ENCODE assay signal across 12 cellular contexts in genomic region chr17:43341705-43342600, GRCh38. TPM values are rescaled to one million over a fixed set of nuclear protein-coding genes. Genes with fewer than 3 reads are reported as not detected.
DNase-seq lines count a peak whose midpoint lies in the region; ATAC-seq, FAIRE-seq and TF ChIP-seq lines count a peak whose summit lies in the region.
"Had no signal": no experiment of that assay in that cellular context is flagged by ENCODE, and none has a peak within 500 bp of the region (broad histone marks: within the 10 kb centered on the region; RNA-seq: fewer than 3 reads in every experiment).

No MANE protein-coding gene starts in this region.

- H3K36me3 ChIP-seq in BLaER1 (0 out of 2 replicates have a peak, but pooled peaks cover under 1% of the 10 kb centered on the region), HEK293 (ENCODE audit: control insufficient read depth in 2 of 2, insufficient read depth in 1 of 2, low read length in 2 of 2) (peaks cover 0 to 5% of the 10 kb centered on the region in 2 experiments; a peak in 1 of 3 replicates), astrocyte (ENCODE audit: insufficient read depth, low read length) (no peaks in the 10 kb centered on the region), tibial nerve (no peaks in the 10 kb centered on the region)
- H3K36me3 ChIP-seq: ovary had no signal

- H3K4me3 Mint-ChIP-seq in astrocyte (ENCODE audit: unreplicated experiment) = no peak overlapping the region
- no peak overlapping the region for H3K4me3 Mint-ChIP-seq in glutamatergic neuron (ENCODE audit: unreplicated experiment)

- peaks cover 11% of the 10 kb centered on the region; the same call in 1 of the 2 replicates for H3K4me1 ChIP-seq in BLaER1
- H3K4me1 ChIP-seq in HEK293 (ENCODE audit: control insufficient read depth, insufficient read depth, low read length) = 0 out of 2 replicates have a peak, but pooled peaks cover 3% of the 10 kb centered on the region
- H3K4me1 ChIP-seq in astrocyte (ENCODE audit: insufficient read depth, low read length) = peaks cover 19% of the 10 kb centered on the region
- peaks cover 0 to 20% (median 0%) of the 10 kb centered on the region in 4 donors for H3K4me1 ChIP-seq in tibial nerve

- H3K4me2 ChIP-seq in BLaER1 = no peak overlapping the region
- H3K4me2 ChIP-seq in astrocyte (ENCODE audit: low read length) = peak overlapping the region; percentile 67

- H4K20me1 ChIP-seq in BLaER1 = no peaks in the 10 kb centered on the region
- peaks cover 32% of the 10 kb centered on the region for H4K20me1 ChIP-seq in astrocyte (ENCODE audit: insufficient read depth, low read length)

- H3K27ac ChIP-seq in BLaER1 = no peak overlapping the region
- H3K27ac ChIP-seq in HEK293 (ENCODE audit: extremely low read depth, low read depth, low read length) = no peak overlapping the region
- H3K27ac ChIP-seq in astrocyte (ENCODE audit: low read depth, low read length) = peak overlapping the region; percentile 38
- no peak overlapping the region for H3K27ac ChIP-seq in tibial nerve

- H3K27ac Mint-ChIP-seq in astrocyte (ENCODE audit: unreplicated experiment) = no peak overlapping the region
- no peak overlapping the region for H3K27ac Mint-ChIP-seq in glutamatergic neuron (ENCODE audit: unreplicated experiment)

- no peaks in the 10 kb centered on the region for H3K27me3 Mint-ChIP-seq in astrocyte (ENCODE audit: low read depth, unreplicated experiment)
- peaks cover under 1% of the 10 kb centered on the region for H3K27me3 Mint-ChIP-seq in glutamatergic neuron (ENCODE audit: unreplicated experiment)

- peaks cover 10% of the 10 kb centered on the region for H3K4me1 Mint-ChIP-seq in astrocyte (ENCODE audit: low read depth, unreplicated experiment)
- no peaks in the 10 kb centered on the region for H3K4me1 Mint-ChIP-seq in glutamatergic neuron (ENCODE audit: low read depth, unreplicated experiment)

- peaks cover 7% of the 10 kb centered on the region for H3K79me2 ChIP-seq in astrocyte (ENCODE audit: insufficient read depth, low read length)

- peak overlapping the region; percentile 21; the same call in 1 of the 2 replicates for H3K9ac ChIP-seq in BLaER1
- no peak overlapping the region for H3K9ac ChIP-seq in astrocyte (ENCODE audit: low read length)

- CTCF ChIA-PET in HEK293 (lab: Yijun Ruan, JAX) = interaction anchor here (0.7 to 2.1 kb wide), 6 partner anchors 8 to 479 kb away, joined by 3 to 11 read pairs (median 4); partner anchors contain the start of gene DHX8

- FAIRE-seq in astrocyte (lab: Jason Lieb, UNC) = no peak
- FAIRE-seq: G401.6 had no signal

- no peak overlapping the region for H2AFZ ChIP-seq in astrocyte (ENCODE audit: low read depth, low read length)

- TF ChIP-seq CTCF in HEK293 (tag by site-specific recombination; IDR thresholded peaks at IDR 0.05) (no peak), astrocyte (IDR thresholded peaks at IDR 0.05; ENCODE audit: insufficient read depth, low read depth, low read length) (no peak), glutamatergic neuron (IDR thresholded peaks at IDR 0.05; ENCODE audit: partially characterized antibody, unreplicated experiment) (no peak), tibial nerve (IDR thresholded peaks at IDR 0.05) (no peak)

- no peak for TF ChIP-seq EP300 in tibial nerve (IDR thresholded peaks at IDR 0.05)

- no peak for TF ChIP-seq POLR2A in tibial nerve (IDR thresholded peaks at IDR 0.05)

- no peak for ATAC-seq in HG03469 (IDR thresholded peaks at IDR 0.05; ENCODE audit: unreplicated experiment)

- H3K9me3 Mint-ChIP-seq in astrocyte (ENCODE audit: unreplicated experiment) (peaks cover 7% of the 10 kb centered on the region), glutamatergic neuron (ENCODE audit: unreplicated experiment) (peaks cover 1% of the 10 kb centered on the region)

- no peaks in the 10 kb centered on the region for H3K27me3 ChIP-seq in BLaER1
- H3K27me3 ChIP-seq in astrocyte (ENCODE audit: insufficient read depth, low read length) = no peaks in the 10 kb centered on the region
- no peaks in the 10 kb centered on the region for H3K27me3 ChIP-seq in tibial nerve
- H3K27me3 ChIP-seq: ovary had no signal

- H3K36me3 Mint-ChIP-seq in astrocyte (ENCODE audit: low read depth, unreplicated experiment) = peaks cover 5% of the 10 kb centered on the region
- H3K36me3 Mint-ChIP-seq in glutamatergic neuron (ENCODE audit: unreplicated experiment) = peaks cover 4% of the 10 kb centered on the region

- POLR2A ChIA-PET in HEK293 (lab: Yijun Ruan, JAX) = interaction anchor here (0.5 to 2.0 kb wide), 3 partner anchors 15 to 122 kb away, joined by 3 to 11 read pairs (median 3); no protein-coding TSS in a partner anchor

- WGBS in tibial nerve, 2 donors = 31 to 38% methylated on average over 8 of the region's 8 CpGs

- DNase-seq in astrocyte (ENCODE audit: low read depth) (peak; percentile 67), left kidney (ENCODE audit: low read depth, low spot score) (peak; percentile 85), superior temporal gyrus (ENCODE audit: extremely low spot score) (no peak), glutamatergic neuron (no peak), tibial nerve (ENCODE audit: low spot score in 2 of 2) (no peak)
- DNase-seq: cortex of kidney, ovary, SIG-M5 had no signal

- H3K4me3 ChIP-seq in BLaER1 (no peak overlapping the region), HEK293 (ENCODE audit: low read depth, low read length) (no peak overlapping the region), astrocyte (ENCODE audit: insufficient read depth, low read depth, low read length) (peak overlapping the region; percentile 14), tibial nerve (no peak overlapping the region)
- H3K4me3 ChIP-seq: ovary had no signal

- H3K9me3 ChIP-seq in BLaER1 = peaks cover 11% of the 10 kb centered on the region
- no peaks in the 10 kb centered on the region for H3K9me3 ChIP-seq in HEK293 (ENCODE audit: control insufficient read depth, insufficient read depth, low read depth, low read length)
- H3K9me3 ChIP-seq in astrocyte (ENCODE audit: insufficient read depth, low read depth, low read length) = peaks cover 3% of the 10 kb centered on the region
- peaks cover 0 to 2% (median 0%) of the 10 kb centered on the region in 4 donors for H3K9me3 ChIP-seq in tibial nerve
- H3K9me3 ChIP-seq: ovary had no signal

TF ChIP-seq in HEK293, 187 proteins besides CTCF, POLR2A, EP300 and RAD21:
- no peak for TF ChIP-seq KLF17 (tag by site-specific recombination; IDR thresholded peaks at IDR 0.05)
- TF ChIP-seq, protein P1, sequence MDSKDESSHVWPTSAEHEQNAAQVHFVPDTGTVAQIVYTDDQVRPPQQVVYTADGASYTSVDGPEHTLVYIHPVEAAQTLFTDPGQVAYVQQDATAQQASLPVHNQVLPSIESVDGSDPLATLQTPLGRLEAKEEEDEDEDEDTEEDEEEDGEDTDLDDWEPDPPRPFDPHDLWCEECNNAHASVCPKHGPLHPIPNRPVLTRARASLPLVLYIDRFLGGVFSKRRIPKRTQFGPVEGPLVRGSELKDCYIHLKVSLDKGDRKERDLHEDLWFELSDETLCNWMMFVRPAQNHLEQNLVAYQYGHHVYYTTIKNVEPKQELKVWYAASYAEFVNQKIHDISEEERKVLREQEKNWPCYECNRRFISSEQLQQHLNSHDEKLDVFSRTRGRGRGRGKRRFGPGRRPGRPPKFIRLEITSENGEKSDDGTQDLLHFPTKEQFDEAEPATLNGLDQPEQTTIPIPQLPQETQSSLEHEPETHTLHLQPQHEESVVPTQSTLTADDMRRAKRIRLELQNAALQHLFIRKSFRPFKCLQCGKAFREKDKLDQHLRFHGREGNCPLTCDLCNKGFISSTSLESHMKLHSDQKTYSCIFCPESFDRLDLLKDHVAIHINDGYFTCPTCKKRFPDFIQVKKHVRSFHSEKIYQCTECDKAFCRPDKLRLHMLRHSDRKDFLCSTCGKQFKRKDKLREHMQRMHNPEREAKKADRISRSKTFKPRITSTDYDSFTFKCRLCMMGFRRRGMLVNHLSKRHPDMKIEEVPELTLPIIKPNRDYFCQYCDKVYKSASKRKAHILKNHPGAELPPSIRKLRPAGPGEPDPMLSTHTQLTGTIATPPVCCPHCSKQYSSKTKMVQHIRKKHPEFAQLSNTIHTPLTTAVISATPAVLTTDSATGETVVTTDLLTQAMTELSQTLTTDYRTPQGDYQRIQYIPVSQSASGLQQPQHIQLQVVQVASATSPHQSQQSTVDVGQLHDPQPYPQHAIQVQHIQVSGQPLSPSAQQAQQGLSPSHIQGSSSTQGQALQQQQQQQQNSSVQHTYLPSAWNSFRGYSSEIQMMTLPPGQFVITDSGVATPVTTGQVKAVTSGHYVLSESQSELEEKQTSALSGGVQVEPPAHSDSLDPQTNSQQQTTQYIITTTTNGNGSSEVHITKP (tag by site-specific recombination; IDR thresholded peaks at IDR 0.05) = 0 out of 2 replicates have a peak, but pooled peaks have one; percentile 36

RNA-seq across cellular contexts. Expression of gene ARL4D, which starts 56.8 kb away (rescaled TPM):
- total RNA-seq in astrocyte (19.7 and 26.3 TPM in 2 replicates), glutamatergic neuron (ENCODE audit: unreplicated experiment) (100 TPM), tibial nerve (10 to 100 TPM; 27.9 to 65.8 (median 53.0) TPM)

Comparison
In these comparisons a context has a peak if more than half of its experiments do, and no peak if none do; other contexts are left out.
1. DNase-seq: peak in astrocyte (single experiment) and left kidney (single experiment); none in superior temporal gyrus (single experiment), glutamatergic neuron (single experiment) and tibial nerve (0 of 2).